Comparison of ENCODE assay signal across 8 cellular contexts in the genomic region with DNA sequence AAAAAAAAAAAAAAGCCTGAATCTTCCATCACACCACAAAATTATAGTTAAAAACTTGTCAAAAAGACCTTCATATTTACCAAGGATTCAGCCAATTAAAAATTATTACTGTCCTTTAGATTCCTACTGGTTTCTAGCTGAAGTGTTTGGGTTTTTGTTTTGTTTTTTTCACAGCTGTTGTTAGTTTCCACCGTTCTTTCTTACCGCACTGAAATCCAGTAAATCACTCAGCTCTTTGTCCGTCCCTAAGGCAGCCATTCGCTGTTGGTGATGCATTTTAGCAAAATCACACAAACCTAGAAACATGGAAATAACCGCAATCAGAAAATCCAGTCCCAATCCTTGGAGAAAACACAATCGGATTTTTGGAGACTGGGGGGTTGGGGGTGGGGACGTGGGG. TPM values are rescaled to one million over a fixed set of nuclear protein-coding genes. Genes with fewer than 3 reads are reported as not detected.
A peak's percentile ranks its signal among the peaks of the same experiment; 100 is the strongest.
DNase-seq lines count a peak whose midpoint lies in the region; ATAC-seq, FAIRE-seq and TF ChIP-seq lines count a peak whose summit lies in the region.

No MANE protein-coding gene starts in this region.

- H3K27ac Mint-ChIP-seq in activated CD4-positive, alpha-beta T cell treated with anti-CD3 and anti-CD28 coated beads for 36 hours: no peak overlapping the region

- no peaks in the 10 kb centered on the region for H3K9me3 ChIP-seq in Peyer's patch

- intact Hi-C loops in activated CD4-positive, alpha-beta T cell treated with anti-CD3 and anti-CD28 coated beads for 36 hours (cut with DNase I, micrococcal nuclease): loop anchor here (5.0 to 10.0 kb wide), 5 partner anchors 100 to 1848 kb away; a partner anchor contains a TSS

- no peaks in the 10 kb centered on the region for H3K36me3 Mint-ChIP-seq in activated CD4-positive, alpha-beta T cell treated with anti-CD3 and anti-CD28 coated beads for 36 hours (ENCODE audit: low read depth)

- no peak for ATAC-seq in activated CD4-positive, alpha-beta T cell treated with anti-CD3 and anti-CD28 coated beads for 36 hours

- H3K4me3 Mint-ChIP-seq in activated CD4-positive, alpha-beta T cell treated with anti-CD3 and anti-CD28 coated beads for 36 hours: peak overlapping the region; percentile 75

- no peaks in the 10 kb centered on the region for H3K9me3 Mint-ChIP-seq in activated CD4-positive, alpha-beta T cell treated with anti-CD3 and anti-CD28 coated beads for 36 hours (ENCODE audit: low read depth)

- peaks cover 29% of the 10 kb centered on the region for H3K27me3 Mint-ChIP-seq in activated CD4-positive, alpha-beta T cell treated with anti-CD3 and anti-CD28 coated beads for 36 hours

- no peaks in the 10 kb centered on the region for H3K27me3 ChIP-seq in Peyer's patch
- H3K27me3 ChIP-seq in rectal smooth muscle tissue (ENCODE audit: control insufficient read depth, insufficient read depth, low read length): no peaks in the 10 kb centered on the region

- no peak for TF ChIP-seq POLR2A in Peyer's patch (IDR thresholded peaks at IDR 0.05)
- no peak for TF ChIP-seq POLR2A in H54 (IDR thresholded peaks at IDR 0.05; ENCODE audit: low read depth, low read length)

- peak overlapping the region in 3 of 4 donors; percentile 20 to 59 (median 54) for H3K4me3 ChIP-seq in Peyer's patch
- peak overlapping the region; percentile 64 for H3K4me3 ChIP-seq in rectal smooth muscle tissue (ENCODE audit: low read length)

- no peaks in the 10 kb centered on the region for H3K36me3 ChIP-seq in Peyer's patch
- no peaks in the 10 kb centered on the region for H3K36me3 ChIP-seq in rectal smooth muscle tissue (ENCODE audit: control insufficient read depth, insufficient read depth, low read length)

- CTCF ChIA-PET in activated CD4-positive, alpha-beta T cell treated with anti-CD3 and anti-CD28 coated beads for 36 hours (lab: Charles Lee): no interaction called here

- H3K4me1 Mint-ChIP-seq in activated CD4-positive, alpha-beta T cell treated with anti-CD3 and anti-CD28 coated beads for 36 hours: peaks cover 30% of the 10 kb centered on the region

- no peak for FAIRE-seq in H54 (lab: Jason Lieb, UNC)

- TF ChIP-seq CTCF in Peyer's patch (IDR thresholded peaks at IDR 0.05): no peak

- H3K9ac ChIP-seq in rectal smooth muscle tissue (ENCODE audit: low read length): no peak overlapping the region

- peak overlapping the region; percentile 35 to 89 (median 78) for H3K27ac ChIP-seq in Peyer's patch
- H3K27ac ChIP-seq in rectal smooth muscle tissue (ENCODE audit: low read depth, low read length): peak overlapping the region; percentile 74

- POLR2A ChIA-PET in activated CD4-positive, alpha-beta T cell treated with anti-CD3 and anti-CD28 coated beads for 36 hours (lab: Charles Lee): no interaction called here

- H3K4me1 ChIP-seq in Peyer's patch: no peaks in the 10 kb centered on the region
- H3K4me1 ChIP-seq in rectal smooth muscle tissue (ENCODE audit: control insufficient read depth, insufficient read depth, low read length): peaks cover 10% of the 10 kb centered on the region

- no peak for DNase-seq in activated CD4-positive, alpha-beta T cell treated with anti-CD3 and anti-CD28 coated beads for 36 hours
- DNase-seq in activated CD4-positive, alpha-beta T cell treated with anti-CD3 and anti-CD28 coated beads, Interleukin-2, amount 50 U/mL, for 1 hour: no peak
- DNase-seq in Peyer's patch (no peak), fibroblast of gingiva (ENCODE audit: low read depth) (peak; percentile 43), H54 (ENCODE audit: insufficient read length, low spot score) (no peak), kidney tubule cell (ENCODE audit: low spot score) (no peak)
- no peak for DNase-seq in stimulated activated CD4-positive, alpha-beta T cell treated with anti-CD3 and anti-CD28 coated beads, Interleukin-2, amount 100 ng/mL, for 48 hours

RNA-seq across cellular contexts. Expression of a gene that starts 1.2 kb away (rescaled TPM):
- total RNA-seq in activated CD4-positive, alpha-beta T cell treated with anti-CD3 and anti-CD28 coated beads for 36 hours: 1 to 10 TPM in 1 of 2 experiments, under 1 TPM in 1; 0.69 to 1.9 TPM
- 100 to 1,000 TPM in 1 of 4 donors, 10 to 100 TPM in 3; 11.9 to 190 (median 33.8) TPM for total RNA-seq in Peyer's patch

Comparison
In these comparisons a context has a peak if more than half of its experiments do, and no peak if none do; other contexts are left out.
1. RNA of a gene that starts 1.2 kb away (total RNA-seq): 11.9 to 190 TPM in Peyer's patch; 0.69 to 1.9 TPM in activated CD4-positive, alpha-beta T cell treated with anti-CD3 and anti-CD28 coated beads for 36 hours; every median in the first group is over 4 times any median in the second.